ENCODE assay signal across 26 cellular contexts in the genomic region with DNA sequence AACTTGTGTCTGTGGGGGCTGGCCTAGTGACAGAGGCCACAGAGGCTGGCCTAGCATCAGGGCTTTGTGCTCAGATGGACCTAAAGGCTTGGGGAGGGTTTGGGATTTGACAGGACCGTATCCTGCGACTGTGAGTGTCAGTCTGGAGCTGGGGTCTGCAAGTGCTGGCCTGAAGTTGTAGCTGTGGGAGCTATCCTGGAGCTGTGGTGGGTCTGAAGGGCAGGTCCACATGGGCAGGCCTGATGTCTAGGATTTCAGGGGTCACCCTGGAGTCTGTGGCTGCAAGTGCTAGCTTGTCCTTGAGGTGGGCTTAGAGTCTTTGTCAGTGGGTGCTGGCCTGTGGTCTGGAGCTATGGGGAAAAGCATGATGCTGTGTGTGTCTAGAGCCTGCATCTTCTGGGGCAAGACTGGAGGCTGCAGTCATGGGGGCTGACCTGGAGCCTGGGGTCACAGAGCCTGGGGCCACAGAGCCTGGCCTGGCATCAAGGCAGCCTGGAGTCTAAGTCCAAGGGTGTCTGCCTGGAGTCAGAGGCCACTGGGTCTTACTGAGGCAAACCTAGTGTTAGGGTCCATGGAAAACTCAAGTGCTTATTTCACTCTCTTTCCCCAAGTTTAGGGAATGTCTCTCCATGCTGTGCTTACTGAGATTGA. TPM values are rescaled to one million over a fixed set of nuclear protein-coding genes. Genes with fewer than 3 reads are reported as not detected.
DNase-seq lines count a peak whose midpoint lies in the region; ATAC-seq and TF ChIP-seq lines count a peak whose summit lies in the region.
"Had no signal": no experiment of that assay in that cellular context is flagged by ENCODE, and none has a peak within 500 bp of the region (broad histone marks: within the 10 kb centered on the region; RNA-seq: fewer than 3 reads in every experiment).

No MANE protein-coding gene starts in this region.

- peaks cover 3% of the 10 kb centered on the region for H3K27me3 Mint-ChIP-seq in H9 (ENCODE audit: low read depth)
- H3K27me3 Mint-ChIP-seq in endothelial cell (ENCODE audit: unreplicated experiment) = peaks cover 2% of the 10 kb centered on the region
- H3K27me3 Mint-ChIP-seq: CD4-positive, alpha-beta memory T cell; CD4-positive, CD25-positive, alpha-beta regulatory T cell had no signal

- H2BK12ac ChIP-seq in H9 (ENCODE audit: insufficient read length, low read depth, low read length) (no peak overlapping the region), neuronal stem cell (ENCODE audit: low read length) (no peak overlapping the region)

- no peak overlapping the region for H3K27ac Mint-ChIP-seq in H9
- H3K27ac Mint-ChIP-seq in endothelial cell (ENCODE audit: unreplicated experiment) = no peak overlapping the region
- H3K27ac Mint-ChIP-seq: CD14-positive monocyte; CD4-positive, alpha-beta memory T cell; CD4-positive, CD25-positive, alpha-beta regulatory T cell; CD8-positive, alpha-beta memory T cell had no signal

- H3K18ac ChIP-seq in H9 (ENCODE audit: insufficient read length, low read depth, low read length) (no peak overlapping the region), neuronal stem cell (ENCODE audit: low read length) (peak overlapping the region; percentile 7)

- no peak overlapping the region for H3K4me3 Mint-ChIP-seq in H9
- H3K4me3 Mint-ChIP-seq in endothelial cell (ENCODE audit: unreplicated experiment) = no peak overlapping the region
- H3K4me3 Mint-ChIP-seq: CD14-positive monocyte; CD4-positive, alpha-beta memory T cell; CD4-positive, CD25-positive, alpha-beta regulatory T cell; CD8-positive, alpha-beta memory T cell had no signal

- H3K4me1 Mint-ChIP-seq in H9 = no peaks in the 10 kb centered on the region
- H3K4me1 Mint-ChIP-seq in endothelial cell (ENCODE audit: unreplicated experiment) = no peaks in the 10 kb centered on the region
- H3K4me1 Mint-ChIP-seq: CD14-positive monocyte; CD4-positive, alpha-beta memory T cell; CD4-positive, CD25-positive, alpha-beta regulatory T cell; CD8-positive, alpha-beta memory T cell had no signal

- H3K79me1 ChIP-seq in H9 (ENCODE audit: insufficient read depth, low read depth, low read length, poor library complexity, severe bottlenecking) = no peaks in the 10 kb centered on the region
- no peaks in the 10 kb centered on the region for H3K79me1 ChIP-seq in neuronal stem cell (ENCODE audit: low read depth, low read length)

- H3K9ac ChIP-seq in H9 (ENCODE audit: extremely low read depth, insufficient read length, low read length) (no peak overlapping the region), neuronal stem cell (ENCODE audit: low read depth, low read length, poor library complexity) (no peak overlapping the region)
- H3K9ac ChIP-seq: BLaER1 had no signal

- H3K36me3 Mint-ChIP-seq in H9 (ENCODE audit: insufficient read depth in 1 of 3, low read depth in 3 of 3) (no peaks in the 10 kb centered on the region; a peak in 2 of 7 replicates), endothelial cell (ENCODE audit: low read depth, unreplicated experiment) (no peaks in the 10 kb centered on the region)
- H3K36me3 Mint-ChIP-seq: CD14-positive monocyte; CD4-positive, alpha-beta memory T cell; CD4-positive, CD25-positive, alpha-beta regulatory T cell; CD8-positive, alpha-beta memory T cell had no signal

- no peaks in the 10 kb centered on the region for H3K23me2 ChIP-seq in H9 (ENCODE audit: insufficient read length, low read depth, low read length, poor library complexity, severe bottlenecking)

- H4K91ac ChIP-seq in H9 (ENCODE audit: insufficient read length, low read depth, low read length) (no peak overlapping the region), neuronal stem cell (ENCODE audit: low read depth, low read length, poor library complexity) (no peak overlapping the region)

- H3K23ac ChIP-seq in H9 (ENCODE audit: insufficient read length, low read depth, low read length) (no peak overlapping the region), neuronal stem cell (ENCODE audit: low read depth, low read length, poor library complexity) (peak overlapping the region; percentile 40)

- H3K4me1 ChIP-seq in H9 (ENCODE audit: insufficient read depth, low read length) = no peaks in the 10 kb centered on the region
- H3K4me1 ChIP-seq in body of pancreas = peaks cover 24% of the 10 kb centered on the region
- H3K4me1 ChIP-seq in neuronal stem cell (ENCODE audit: control insufficient read depth in 2 of 2, insufficient read depth in 1 of 2, low read depth in 1 of 2, low read length in 2 of 2) = peaks cover 0 to 2% of the 10 kb centered on the region in 2 donors
- H3K4me1 ChIP-seq: BE2C, BLaER1 had no signal

- H3K4me2 ChIP-seq in H9 (ENCODE audit: insufficient read depth, insufficient read length, low read length) (no peak overlapping the region), neuronal stem cell (ENCODE audit: insufficient read depth, low read length, poor library complexity, severe bottlenecking) (no peak overlapping the region)
- H3K4me2 ChIP-seq: BLaER1 had no signal

- H4K20me1 ChIP-seq in H9 (ENCODE audit: control insufficient read depth, insufficient read depth, insufficient read length) = no peaks in the 10 kb centered on the region
- H4K20me1 ChIP-seq: BLaER1 had no signal

- no peaks in the 10 kb centered on the region for H3K9me3 Mint-ChIP-seq in H9
- H3K9me3 Mint-ChIP-seq in endothelial cell (ENCODE audit: unreplicated experiment) = no peaks in the 10 kb centered on the region

- H3K27ac ChIP-seq in H9 (ENCODE audit: insufficient read length, low read depth, low read length) (no peak overlapping the region), body of pancreas (peak overlapping the region in 1 of 4 donors; percentile 16), neuronal stem cell (replicated peaks; ENCODE audit: low read length) (no peak overlapping the region)
- H3K27ac ChIP-seq: BLaER1 had no signal

- DNase-seq in H9 (no peak), body of pancreas (peak in 1 of 4 donors; percentile 31), neuronal stem cell (ENCODE audit: low spot score) (no peak), endothelial cell (ENCODE audit: low spot score) (no peak), dermis blood vessel endothelial cell (no peak)
- DNase-seq: 8988T; ACHN; BE2C; C1 segment of cervical spinal cord; CD4-positive, alpha-beta memory T cell; CD4-positive, CD25-positive, alpha-beta regulatory T cell; CD8-positive, alpha-beta memory T cell; COR-L47; DMS 273 treated with DMSO at 0.1 percent for 48 hours; DMS153; DMS53; DMS79; DND-41; EL; GF-D8 had no signal

- H2BK120ac ChIP-seq in H9 (ENCODE audit: low read depth, low read length, poor library complexity, severe bottlenecking) = no peak overlapping the region
- no peak overlapping the region for H2BK120ac ChIP-seq in neuronal stem cell (ENCODE audit: low read depth, low read length)

- H4K8ac ChIP-seq in H9 (replicated peaks; ENCODE audit: insufficient read length, low read depth, low read length) (no peak overlapping the region), neuronal stem cell (ENCODE audit: low read depth, low read length) (no peak overlapping the region)

- no CpG with 5 or more reads among the region's 2 CpGs for WGBS in H9 (ENCODE audit: extremely low coverage, insufficient read length, low lambda C conversion rate)
- 82 to 94% methylated on average over 2 of the region's 2 CpGs for WGBS in body of pancreas, 2 donors
- no CpG with 5 or more reads among the region's 2 CpGs for WGBS in neuronal stem cell (ENCODE audit: extremely low coverage in 2 of 2, insufficient read length in 2 of 2, insufficient replicate concordance in 1 of 2), 2 donors

- H3K9me3 ChIP-seq in H9 (ENCODE audit: control insufficient read depth, low read depth, low read length) (no peaks in the 10 kb centered on the region), body of pancreas (no peaks in the 10 kb centered on the region), neuronal stem cell (replicated peaks in 1 of 2; ENCODE audit: control insufficient read depth in 2 of 2, insufficient read depth in 1 of 2, low read depth in 1 of 2, low read length in 2 of 2) (no peaks in the 10 kb centered on the region)
- H3K9me3 ChIP-seq: BE2C, BLaER1 had no signal

- no peak overlapping the region for H4K5ac ChIP-seq in H9 (ENCODE audit: insufficient read length, low read depth, low read length)

- peak in 1 of 3 donors; percentile 49 for TF ChIP-seq POLR2A in body of pancreas (IDR thresholded peaks at IDR 0.05)

- H2BK20ac ChIP-seq in H9 (ENCODE audit: low read depth, low read length, poor library complexity, severe bottlenecking) = no peak overlapping the region

- H2AK5ac ChIP-seq in H9 (ENCODE audit: insufficient read length, low read length) (no peak overlapping the region), neuronal stem cell (ENCODE audit: low read depth, low read length) (peak overlapping the region; percentile 60)

- H3K36me3 ChIP-seq in body of pancreas (replicated peaks in 1 of 2; ENCODE audit: insufficient read depth in 1 of 2, low read depth in 2 of 2) (no peaks in the 10 kb centered on the region), neuronal stem cell (replicated peaks in 1 of 2; ENCODE audit: control insufficient read depth in 2 of 2, insufficient read depth in 2 of 2, low read length in 2 of 2) (no peaks in the 10 kb centered on the region)
- H3K36me3 ChIP-seq: BE2C, BLaER1 had no signal

- H2AFZ ChIP-seq in H9 (ENCODE audit: low read length) (no peak overlapping the region), neuronal stem cell (ENCODE audit: low read length) (no peak overlapping the region)

- H3K79me2 ChIP-seq in H9 (ENCODE audit: insufficient read depth, low read length) = no peaks in the 10 kb centered on the region

- H3K56ac ChIP-seq in H9 (ENCODE audit: insufficient read length, low read depth, low read length) = no peak overlapping the region

- no peak overlapping the region for H3T11ph ChIP-seq in H9 (ENCODE audit: low read length)

- TF ChIP-seq CTCF in H9 (conservative IDR thresholded peaks at IDR 0.05) (no peak), body of pancreas (IDR thresholded peaks at IDR 0.05) (no peak), endothelial cell (IDR thresholded peaks at IDR 0.05; ENCODE audit: unreplicated experiment) (no peak)

- H2BK15ac ChIP-seq in H9 (ENCODE audit: low read depth, low read length) = no peak overlapping the region
- no peak overlapping the region for H2BK15ac ChIP-seq in neuronal stem cell (ENCODE audit: low read length)

- H2BK5ac ChIP-seq in H9 (ENCODE audit: insufficient read length, low read length) = no peak overlapping the region
- H2BK5ac ChIP-seq in neuronal stem cell (ENCODE audit: low read length) = peak overlapping the region; percentile 54

- intact Hi-C loops in body of pancreas (cut with DNase I) = no loop called here

- ATAC-seq in body of pancreas = peak; percentile 29
- no peak for ATAC-seq in HG02798 (IDR thresholded peaks at IDR 0.05; ENCODE audit: poor library complexity, unreplicated experiment)

- H3K4me3 ChIP-seq in body of pancreas (no peak overlapping the region), neuronal stem cell (ENCODE audit: low read length in 2 of 2) (no peak overlapping the region)
- H3K4me3 ChIP-seq: BLaER1 had no signal

- H3K4ac ChIP-seq in H9 (ENCODE audit: low read depth, low read length) = no peak overlapping the region
- H3K4ac ChIP-seq in neuronal stem cell (ENCODE audit: low read length) = no peak overlapping the region

- H3K14ac ChIP-seq in H9 (ENCODE audit: insufficient read depth, low read length) (peak overlapping the region; percentile 53; the same call in 1 of the 2 replicates), neuronal stem cell (ENCODE audit: low read length) (peak overlapping the region; percentile 39)

- no peaks in the 10 kb centered on the region for H3K27me3 ChIP-seq in H9 (ENCODE audit: insufficient read depth, low read length)
- no peaks in the 10 kb centered on the region for H3K27me3 ChIP-seq in body of pancreas
- H3K27me3 ChIP-seq in neuronal stem cell (ENCODE audit: control insufficient read depth in 3 of 3, insufficient read depth in 3 of 3, low read depth in 1 of 3, low read length in 3 of 3) = no peaks in the 10 kb centered on the region
- H3K27me3 ChIP-seq: BE2C, BLaER1 had no signal

RNA-seq across cellular contexts. Expression of a gene that starts 3.6 kb away (rescaled TPM):
- total RNA-seq in H9 (2021) (not detected in 2 replicates), body of pancreas (100 to 1,000 TPM; 351 to 831 TPM), endothelial cell (ENCODE audit: unreplicated experiment) (not detected), dermis blood vessel endothelial cell (not detected in 2 replicates)
- not detected for polyA plus RNA-seq in neuronal stem cell (2013, experiment 1 of 2)
- polyA plus RNA-seq in neuronal stem cell (2013, experiment 2 of 2) = not detected
- total RNA-seq: A673; CD4-positive, alpha-beta memory T cell; CD4-positive, CD25-positive, alpha-beta regulatory T cell; CD8-positive, alpha-beta memory T cell; Daoy had no signal
- polyA plus RNA-seq: AG04450; CD14-positive monocyte; CD4-positive, alpha-beta memory T cell; CD4-positive, CD25-positive, alpha-beta regulatory T cell; CD8-positive, alpha-beta memory T cell had no signal

RNA-seq across cellular contexts. Expression of a gene that starts 35.7 kb away (rescaled TPM):
- total RNA-seq in H9 (2021) (not detected in 2 replicates), body of pancreas (over 10,000 TPM; 14,523 to 48,012 TPM), endothelial cell (ENCODE audit: unreplicated experiment) (not detected), dermis blood vessel endothelial cell (not detected in 2 replicates)
- polyA plus RNA-seq in neuronal stem cell (2013, experiment 1 of 2) = 0.06 TPM
- polyA plus RNA-seq in neuronal stem cell (2013, experiment 2 of 2) = 0.04 TPM
- total RNA-seq: A673; CD4-positive, alpha-beta memory T cell; CD4-positive, CD25-positive, alpha-beta regulatory T cell; CD8-positive, alpha-beta memory T cell had no signal
- polyA plus RNA-seq: AG04450; CD14-positive monocyte; CD4-positive, alpha-beta memory T cell; CD4-positive, CD25-positive, alpha-beta regulatory T cell; CD8-positive, alpha-beta memory T cell had no signal

Comparison
In these comparisons a context has a peak if more than half of its experiments do, and no peak if none do; other contexts are left out.
1. RNA of a gene that starts 3.6 kb away (total RNA-seq): 351 to 831 TPM in body of pancreas; not detected in H9, not detected in endothelial cell (single experiment) and not detected in dermis blood vessel endothelial cell; every median in the first group is over 100 times any median in the second.
2. RNA of a gene that starts 35.7 kb away (total RNA-seq): 14,523 to 48,012 TPM in body of pancreas; not detected in H9, not detected in endothelial cell (single experiment) and not detected in dermis blood vessel endothelial cell; every median in the first group is over 1,000 times any median in the second.